2 cellular contexts compared by ENCODE assay signal in the genomic region with DNA sequence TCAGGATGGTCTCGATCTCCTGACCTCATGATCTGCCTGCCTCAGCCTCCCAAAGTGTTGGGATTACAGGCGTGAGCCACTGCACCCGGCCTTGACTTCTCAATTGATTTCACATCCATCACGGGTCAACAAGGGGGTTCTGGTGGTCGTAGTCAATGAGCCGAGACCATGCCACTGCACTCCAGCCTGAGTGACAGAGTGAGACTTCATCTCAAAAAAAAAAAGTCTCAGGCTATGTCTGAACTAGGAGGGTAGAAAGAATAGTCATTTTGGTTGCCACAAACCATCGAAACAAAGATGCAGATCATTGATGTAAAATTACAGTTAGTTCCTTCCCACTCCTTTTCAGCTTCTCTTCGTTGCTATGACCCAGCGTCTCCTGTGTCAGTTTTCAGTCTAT. TPM values are rescaled to one million over a fixed set of nuclear protein-coding genes. Genes with fewer than 3 reads are reported as not detected.
"Had no signal": no experiment of that assay in that cellular context is flagged by ENCODE, and none has a peak within 500 bp of the region (broad histone marks: within the 10 kb centered on the region; RNA-seq: fewer than 3 reads in every experiment).

No MANE protein-coding gene starts in this region.

RNA-seq across cellular contexts. Expression of gene SAMD11, which starts 33.5 kb away (rescaled TPM):
- total RNA-seq: naive thymus-derived CD8-positive, alpha-beta T cell; natural killer cell treated with Interleukin-12 subunit alpha and Interleukin-12 subunit beta and Interleukin-15 and Interleukin-18, amount 100 ng/mL, for 72 hours had no signal
